ENCODE assay signal across 1 cellular context in the genomic region with DNA sequence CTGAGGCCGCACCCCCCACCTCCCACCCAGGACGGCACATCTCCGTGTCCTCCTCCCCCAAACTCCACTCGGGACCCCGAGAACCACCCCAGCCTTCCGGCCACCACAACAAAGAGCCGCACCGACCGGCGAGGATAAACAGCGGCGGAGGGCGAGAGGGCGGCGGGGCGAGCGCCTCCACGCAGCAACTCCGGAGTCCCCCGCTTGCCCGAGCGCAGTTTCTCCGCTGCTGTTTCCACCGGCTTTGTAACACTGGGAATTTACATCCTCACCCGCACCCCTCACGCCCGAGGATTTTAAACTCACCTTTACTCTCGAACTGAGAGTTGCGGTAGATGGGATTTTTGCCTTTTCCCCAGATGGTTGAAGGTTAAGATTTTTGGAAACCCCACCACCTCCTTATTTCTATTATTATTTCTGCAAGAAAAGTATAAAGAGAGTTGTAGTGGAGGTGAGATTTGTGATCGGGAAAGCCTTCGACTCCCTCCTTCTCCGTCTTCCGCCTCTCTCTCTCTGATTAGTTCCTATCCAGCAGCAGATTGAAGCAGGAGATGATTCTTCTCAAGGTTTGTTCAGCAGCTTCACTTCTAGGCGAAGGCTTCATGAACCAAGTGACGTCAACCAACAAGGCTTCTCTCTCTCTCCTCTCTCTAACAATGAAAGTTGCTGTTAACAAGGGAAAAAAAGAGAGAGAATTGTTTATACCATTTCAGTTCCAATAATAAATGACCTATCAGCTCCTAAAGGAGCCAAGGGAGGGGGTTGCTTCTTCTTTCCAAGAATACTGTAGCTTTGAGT.
TF ChIP-seq lines count a peak whose summit lies in the region.

A gene with protein sequence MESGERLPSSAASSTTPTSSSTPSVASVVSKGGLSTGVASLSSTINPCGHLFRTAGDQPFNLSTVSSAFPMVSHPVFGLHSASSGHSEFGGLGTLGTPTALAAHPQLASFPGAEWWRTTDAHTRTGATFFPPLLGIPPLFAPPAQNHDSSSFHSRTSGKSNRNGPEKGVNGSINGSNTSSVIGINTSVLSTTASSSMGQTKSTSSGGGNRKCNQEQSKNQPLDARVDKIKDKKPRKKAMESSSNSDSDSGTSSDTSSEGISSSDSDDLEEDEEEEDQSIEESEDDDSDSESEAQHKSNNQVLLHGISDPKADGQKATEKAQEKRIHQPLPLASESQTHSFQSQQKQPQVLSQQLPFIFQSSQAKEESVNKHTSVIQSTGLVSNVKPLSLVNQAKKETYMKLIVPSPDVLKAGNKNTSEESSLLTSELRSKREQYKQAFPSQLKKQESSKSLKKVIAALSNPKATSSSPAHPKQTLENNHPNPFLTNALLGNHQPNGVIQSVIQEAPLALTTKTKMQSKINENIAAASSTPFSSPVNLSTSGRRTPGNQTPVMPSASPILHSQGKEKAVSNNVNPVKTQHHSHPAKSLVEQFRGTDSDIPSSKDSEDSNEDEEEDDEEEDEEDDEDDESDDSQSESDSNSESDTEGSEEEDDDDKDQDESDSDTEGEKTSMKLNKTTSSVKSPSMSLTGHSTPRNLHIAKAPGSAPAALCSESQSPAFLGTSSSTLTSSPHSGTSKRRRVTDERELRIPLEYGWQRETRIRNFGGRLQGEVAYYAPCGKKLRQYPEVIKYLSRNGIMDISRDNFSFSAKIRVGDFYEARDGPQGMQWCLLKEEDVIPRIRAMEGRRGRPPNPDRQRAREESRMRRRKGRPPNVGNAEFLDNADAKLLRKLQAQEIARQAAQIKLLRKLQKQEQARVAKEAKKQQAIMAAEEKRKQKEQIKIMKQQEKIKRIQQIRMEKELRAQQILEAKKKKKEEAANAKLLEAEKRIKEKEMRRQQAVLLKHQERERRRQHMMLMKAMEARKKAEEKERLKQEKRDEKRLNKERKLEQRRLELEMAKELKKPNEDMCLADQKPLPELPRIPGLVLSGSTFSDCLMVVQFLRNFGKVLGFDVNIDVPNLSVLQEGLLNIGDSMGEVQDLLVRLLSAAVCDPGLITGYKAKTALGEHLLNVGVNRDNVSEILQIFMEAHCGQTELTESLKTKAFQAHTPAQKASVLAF (N-terminal part only) (minus strand): TSS at position 613 of the 798 bp plus-strand sequence. CDS start 137,829 bp downstream, outside the sequence.

TF ChIP-seq in A549, 52 proteins besides CTCF, POLR2A, EP300 and RAD21 (continued from another document):
- TF ChIP-seq, protein P1, sequence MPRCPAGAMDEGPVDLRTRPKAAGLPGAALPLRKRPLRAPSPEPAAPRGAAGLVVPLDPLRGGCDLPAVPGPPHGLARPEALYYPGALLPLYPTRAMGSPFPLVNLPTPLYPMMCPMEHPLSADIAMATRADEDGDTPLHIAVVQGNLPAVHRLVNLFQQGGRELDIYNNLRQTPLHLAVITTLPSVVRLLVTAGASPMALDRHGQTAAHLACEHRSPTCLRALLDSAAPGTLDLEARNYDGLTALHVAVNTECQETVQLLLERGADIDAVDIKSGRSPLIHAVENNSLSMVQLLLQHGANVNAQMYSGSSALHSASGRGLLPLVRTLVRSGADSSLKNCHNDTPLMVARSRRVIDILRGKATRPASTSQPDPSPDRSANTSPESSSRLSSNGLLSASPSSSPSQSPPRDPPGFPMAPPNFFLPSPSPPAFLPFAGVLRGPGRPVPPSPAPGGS (IDR thresholded peaks at IDR 0.05) = 0 out of 3 replicates have a peak, but pooled peaks have one; percentile 25
- 0 out of 5 replicates have a peak, but pooled peaks of 1 of the 2 experiments have one; percentile 1 for TF ChIP-seq JUN (IDR thresholded peaks at IDR 0.05)
- TF ChIP-seq SMC3 (IDR thresholded peaks at IDR 0.05) = no peak
- TF ChIP-seq RFX5 (IDR thresholded peaks at IDR 0.05) = no peak
